ENCODE assay signal across 21 cellular contexts in genomic region chr10:1116051-1116450, GRCh38. TPM values are rescaled to one million over a fixed set of nuclear protein-coding genes. Genes with fewer than 3 reads are reported as not detected.
DNase-seq lines count a peak whose midpoint lies in the region; ATAC-seq and TF ChIP-seq lines count a peak whose summit lies in the region.
"Had no signal": no experiment of that assay in that cellular context is flagged by ENCODE, and none has a peak within 500 bp of the region (broad histone marks: within the 10 kb centered on the region; RNA-seq: fewer than 3 reads in every experiment).

No MANE protein-coding gene starts in this region.

- H3K36me3 ChIP-seq in Peyer's patch (peaks cover 0 to 79% (median 0%) of the 10 kb centered on the region in 3 donors), upper lobe of right lung (peaks cover 84% of the 10 kb centered on the region)

- H3K36me3 Mint-ChIP-seq in memory B cell (peaks cover 43% of the 10 kb centered on the region), T-helper 17 cell (ENCODE audit: low read depth) (peaks cover 11% of the 10 kb centered on the region)

- H3K27ac ChIP-seq in Peyer's patch (no peak overlapping the region), upper lobe of right lung (no peak overlapping the region)
- H3K27ac ChIP-seq: heart left ventricle had no signal

- TF ChIP-seq POLR2A in Peyer's patch (IDR thresholded peaks at IDR 0.05): no peak

- TF ChIP-seq CTCF in Peyer's patch (IDR thresholded peaks at IDR 0.05) (no peak), upper lobe of right lung (IDR thresholded peaks at IDR 0.05) (no peak)

- H3K9me3 ChIP-seq in Peyer's patch (no peaks in the 10 kb centered on the region), upper lobe of right lung (no peaks in the 10 kb centered on the region), T-helper 17 cell (ENCODE audit: control insufficient read depth, low read length, poor library complexity, severe bottlenecking) (no peaks in the 10 kb centered on the region)
- H3K9me3 ChIP-seq: heart left ventricle had no signal

- H3K27me3 ChIP-seq in Peyer's patch (no peaks in the 10 kb centered on the region), upper lobe of right lung (no peaks in the 10 kb centered on the region)
- H3K27me3 ChIP-seq: heart left ventricle had no signal

- no peaks in the 10 kb centered on the region for H3K9me3 Mint-ChIP-seq in memory B cell
- H3K9me3 Mint-ChIP-seq: activated CD4-positive, alpha-beta T cell treated with anti-CD3 and anti-CD28 coated beads, Interleukin-2, amount 10 ng/mL, durations not matched to agents 24 days and 14 days; activated naive CD8-positive, alpha-beta T cell treated with anti-CD3 and anti-CD28 coated beads, Interleukin-2, amount 50 U/mL, for 24 hours; activated T-helper 2 cell treated with anti-CD3 and anti-CD28 coated beads, Interferon-gamma antibody, Interleukin-2, Interleukin-4, amounts not matched to agents 10 μg/mL and 5 μg/mL and 100 μg/mL, durations not matched to agents 14 hours and 24 hours and 36 hours had no signal

- H3K4me1 ChIP-seq in Peyer's patch: peaks cover 0 to 3% (median 0%) of the 10 kb centered on the region in 4 donors
- no peaks in the 10 kb centered on the region for H3K4me1 ChIP-seq in upper lobe of right lung

- H3K4me3 ChIP-seq in Peyer's patch (no peak overlapping the region), upper lobe of right lung (no peak overlapping the region)
- H3K4me3 ChIP-seq: heart left ventricle had no signal

- no peak overlapping the region for H3K4me3 Mint-ChIP-seq in memory B cell
- H3K4me3 Mint-ChIP-seq in T-helper 17 cell: no peak overlapping the region
- H3K4me3 Mint-ChIP-seq: activated CD4-positive, alpha-beta T cell treated with anti-CD3 and anti-CD28 coated beads, Interleukin-2, amount 10 ng/mL, durations not matched to agents 24 days and 14 days; activated naive CD8-positive, alpha-beta T cell treated with anti-CD3 and anti-CD28 coated beads, Interleukin-2, amount 50 U/mL, for 24 hours had no signal

- ATAC-seq in Right ventricle myocardium superior (ENCODE audit: poor library complexity): peak; percentile 5
- no peak for ATAC-seq in memory B cell (ENCODE audit: low read depth)
- peak; percentile 29 for ATAC-seq in upper lobe of right lung
- ATAC-seq in T-helper 17 cell: no peak
- no peak for ATAC-seq in GM18907 (IDR thresholded peaks at IDR 0.05; ENCODE audit: unreplicated experiment)
- ATAC-seq: activated naive CD8-positive, alpha-beta T cell treated with anti-CD3 and anti-CD28 coated beads, Interleukin-2, amount 50 U/mL, for 24 hours; PC-3 had no signal

- H3K4me1 Mint-ChIP-seq in memory B cell (peaks cover 6% of the 10 kb centered on the region), T-helper 17 cell (peaks cover 18% of the 10 kb centered on the region)

- DNase-seq in Right ventricle myocardium superior (no peak), cardiac septum (ENCODE audit: low spot score) (no peak), Peyer's patch (peak in 2 of 3 donors; percentile 40 to 42), memory B cell (ENCODE audit: low spot score in 2 of 2) (no peak), upper lobe of right lung (no peak), NCI-H1436 treated with DMSO at 0.1 percent for 48 hours (lab: John Stamatoyannopoulos, UW) (no peak), T-helper 17 cell (no peak)
- DNase-seq: ACHN; activated CD4-positive, alpha-beta T cell treated with anti-CD3 and anti-CD28 coated beads, Interleukin-2, amount 10 ng/mL, durations not matched to agents 24 days and 14 days; activated naive CD8-positive, alpha-beta T cell treated with anti-CD3 and anti-CD28 coated beads, Interleukin-2, amount 50 U/mL, for 24 hours; DMS79; effector CD8-positive, alpha-beta T cell; erythroblast; heart left ventricle; NCI-H1694; PC-3; T-helper 9 cell; trophoblast cell had no signal

- H3K27me3 Mint-ChIP-seq in memory B cell: no peaks in the 10 kb centered on the region
- no peaks in the 10 kb centered on the region for H3K27me3 Mint-ChIP-seq in T-helper 17 cell
- H3K27me3 Mint-ChIP-seq: activated CD4-positive, alpha-beta T cell treated with anti-CD3 and anti-CD28 coated beads, Interleukin-2, amount 10 ng/mL, durations not matched to agents 24 days and 14 days; activated naive CD8-positive, alpha-beta T cell treated with anti-CD3 and anti-CD28 coated beads, Interleukin-2, amount 50 U/mL, for 24 hours; progenitor cell of endocrine pancreas had no signal

- peak overlapping the region; percentile 58 for H3K27ac Mint-ChIP-seq in memory B cell
- no peak overlapping the region for H3K27ac Mint-ChIP-seq in T-helper 17 cell
- H3K27ac Mint-ChIP-seq: activated CD4-positive, alpha-beta T cell treated with anti-CD3 and anti-CD28 coated beads, Interleukin-2, amount 10 ng/mL, durations not matched to agents 24 days and 14 days; activated naive CD8-positive, alpha-beta T cell treated with anti-CD3 and anti-CD28 coated beads, Interleukin-2, amount 50 U/mL, for 24 hours; activated T-helper 2 cell treated with anti-CD3 and anti-CD28 coated beads, Interferon-gamma antibody, Interleukin-2, Interleukin-4, amounts not matched to agents 10 μg/mL and 5 μg/mL and 100 μg/mL, durations not matched to agents 14 hours and 24 hours and 36 hours; progenitor cell of endocrine pancreas had no signal

- intact Hi-C loops in Right ventricle myocardium superior (cut with DNase I): no loop called here
- intact Hi-C loops in cardiac septum (cut with DNase I): no loop called here
- intact Hi-C loops in upper lobe of right lung (cut with DNase I): no loop called here

RNA-seq across cellular contexts. Expression of gene WDR37, which starts 59.9 kb away (rescaled TPM):
- total RNA-seq in Right ventricle myocardium superior: 28.0 TPM
- 28.1 TPM for total RNA-seq in cardiac septum
- 10 to 100 TPM; 16.8 to 28.8 (median 22.3) TPM for total RNA-seq in Peyer's patch
- total RNA-seq in upper lobe of right lung: 19.9 TPM
- 10 to 100 TPM; 23.6 to 29.7 TPM for total RNA-seq in T-helper 17 cell

Comparison
In these comparisons a context has a peak if more than half of its experiments do, and no peak if none do; other contexts are left out.
1. ATAC-seq: peak in Right ventricle myocardium superior (single experiment) and upper lobe of right lung (single experiment); none in memory B cell (single experiment), T-helper 17 cell (single experiment) and GM18907 (single experiment).
2. DNase-seq: peak in Peyer's patch (2 of 3); none in Right ventricle myocardium superior (single experiment), cardiac septum (single experiment), memory B cell (0 of 2), upper lobe of right lung (single experiment), NCI-H1436 treated with DMSO at 0.1 percent for 48 hours (single experiment) and T-helper 17 cell (0 of 3).